Comparison of ENCODE assay signal across 9 cellular contexts in the genomic region with DNA sequence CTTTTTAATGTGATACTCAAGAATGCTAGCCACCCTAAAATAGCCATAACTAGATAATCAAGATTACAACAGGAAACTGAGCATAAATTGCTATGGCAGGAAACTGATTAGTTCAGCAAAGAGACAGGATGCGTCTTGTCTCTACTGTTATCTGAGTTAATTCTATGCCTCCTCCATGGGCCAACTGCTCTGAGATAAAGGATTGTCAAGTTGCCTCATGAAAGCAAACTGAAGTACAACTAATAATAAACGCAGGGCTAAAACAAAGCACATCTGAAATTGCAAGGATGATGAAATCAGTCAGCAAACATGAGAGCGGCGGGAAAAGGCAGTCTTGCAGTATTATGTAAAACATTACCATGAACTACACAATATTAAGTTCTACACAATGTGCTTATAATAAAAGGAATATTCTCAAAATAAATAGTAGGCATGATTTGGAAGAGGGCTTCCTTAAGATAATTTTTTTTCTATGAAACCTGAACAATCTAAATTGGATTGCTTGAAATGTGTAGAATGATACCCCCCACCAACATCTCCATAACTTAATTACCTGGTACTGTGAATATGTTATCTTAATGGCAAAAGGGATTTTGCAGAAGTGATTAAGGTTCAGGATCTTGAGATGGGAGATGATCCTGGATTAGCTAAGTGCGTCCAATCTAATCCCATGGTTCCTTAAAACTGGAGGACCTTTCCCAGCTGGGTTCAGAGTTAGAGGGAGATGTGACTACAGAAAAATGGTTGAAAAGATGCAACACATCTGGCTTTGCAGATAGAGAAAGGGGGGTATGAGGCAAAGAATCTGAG.
DNase-seq lines count a peak whose midpoint lies in the region; ATAC-seq and TF ChIP-seq lines count a peak whose summit lies in the region.
"Had no signal": no experiment of that assay in that cellular context is flagged by ENCODE, and none has a peak within 500 bp of the region (broad histone marks: within the 10 kb centered on the region; RNA-seq: fewer than 3 reads in every experiment).

No MANE protein-coding gene starts in this region.

- TF ChIP-seq CTCF in astrocyte of the spinal cord (IDR thresholded peaks at IDR 0.05; ENCODE audit: low read depth, low read length) (no peak), dorsolateral prefrontal cortex (IDR thresholded peaks at IDR 0.05 in 54 of 56, conservative IDR thresholded peaks at IDR 0.05 in 2 of 56; ENCODE audit: low read depth in 1 of 56, partially characterized antibody in 56 of 56) (no peak)

- H3K4me3 ChIP-seq in astrocyte of the spinal cord (ENCODE audit: low read depth, low read length) (no peak overlapping the region), dorsolateral prefrontal cortex (no peak overlapping the region)

- H3K27ac ChIP-seq in dorsolateral prefrontal cortex, result no peak overlapping the region

- ATAC-seq in GM19438 (IDR thresholded peaks at IDR 0.05; ENCODE audit: low read depth, unreplicated experiment) (peak; percentile 6), HG03139 (IDR thresholded peaks at IDR 0.05; ENCODE audit: unreplicated experiment) (no peak)

- no peaks in the 10 kb centered on the region for H3K27me3 ChIP-seq in dorsolateral prefrontal cortex

- in situ Hi-C loops in astrocyte of the spinal cord (cut with HindIII; ENCODE audit: low sequenced_read_pairs), result no loop called here

- peak; percentile 88 for DNase-seq in NCI-H82 treated with DMSO at 0.1 percent for 48 hours (lab: John Stamatoyannopoulos, UW; ENCODE audit: unreplicated experiment)
- DNase-seq in astrocyte of the spinal cord (ENCODE audit: low read depth, low spot score), result peak; percentile 49
- peak; percentile 35 to 57 for DNase-seq in lung microvascular endothelial cell (ENCODE audit: low read depth in 2 of 2)
- DNase-seq in activated effector memory CD4-positive, alpha-beta T cell treated with Interleukin-2 at 50 U/mL for 16 hours, result no peak
- no peak for DNase-seq in dorsolateral prefrontal cortex
- DNase-seq in activated T-cell treated with anti-CD3 and anti-CD28 coated beads, Interleukin-2, amount 50 U/mL, for 48 hours, result no peak
- DNase-seq: endodermal cell had no signal

- intact Hi-C loops in dorsolateral prefrontal cortex (cut with DNase I), result no loop called here

Comparison
In these comparisons a context has a peak if more than half of its experiments do, and no peak if none do; other contexts are left out.
1. DNase-seq: peak in NCI-H82 treated with DMSO at 0.1 percent for 48 hours (single experiment), astrocyte of the spinal cord (single experiment) and lung microvascular endothelial cell (2 of 2); none in activated effector memory CD4-positive, alpha-beta T cell treated with Interleukin-2 at 50 U/mL for 16 hours (single experiment), dorsolateral prefrontal cortex (0 of 10) and activated T-cell treated with anti-CD3 and anti-CD28 coated beads, Interleukin-2, amount 50 U/mL, for 48 hours (0 of 2).